Comparison of ENCODE assay signal across 1 cellular context in the genomic region with DNA sequence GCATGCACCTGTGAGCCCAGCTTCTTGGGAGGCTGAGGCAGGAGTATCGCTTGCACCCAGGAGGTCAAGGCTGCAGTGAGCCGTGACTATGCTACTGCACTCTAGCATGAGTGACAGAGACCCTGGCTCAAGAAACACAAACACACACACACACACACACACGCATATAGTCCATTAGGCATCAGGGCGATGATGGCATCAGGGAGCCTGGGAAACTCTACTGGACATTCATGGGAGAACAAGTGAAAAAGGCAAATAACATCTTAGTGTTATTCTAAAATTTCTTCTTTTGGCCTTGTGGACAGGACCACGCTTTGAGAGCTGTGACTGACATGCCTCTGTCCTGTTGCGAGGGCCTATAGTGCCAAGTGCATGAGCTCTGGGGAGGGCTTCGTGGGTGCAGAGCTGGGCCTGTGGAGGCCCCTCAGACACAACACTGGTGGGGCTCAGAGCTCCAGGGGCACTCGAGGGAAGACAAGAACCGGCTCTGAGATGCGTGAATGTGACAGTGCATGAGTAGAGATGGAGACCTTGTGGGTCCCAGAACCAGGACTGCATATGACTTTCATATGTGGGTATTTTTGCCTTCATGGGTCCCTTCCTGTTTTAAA.
TF ChIP-seq lines count a peak whose summit lies in the region.

No MANE protein-coding gene starts in this region.

TF ChIP-seq in HepG2, 621 proteins besides CTCF, POLR2A, EP300 and RAD21:
- TF ChIP-seq ZNF687 (CRISPR knock-in tag; IDR thresholded peaks at IDR 0.05) (0 out of 2 replicates have a peak, but pooled peaks have one; percentile 8), MEF2D (CRISPR knock-in tag; IDR thresholded peaks at IDR 0.05) (no peak)
TF ChIP-seq in HepG2: peak in this region for 1.
